ENCODE assay signal across 9 cellular contexts in genomic region chr1:159854693-159855192, GRCh38. TPM values are rescaled to one million over a fixed set of nuclear protein-coding genes. Genes with fewer than 3 reads are reported as not detected.
A peak's percentile ranks its signal among the peaks of the same experiment; 100 is the strongest.
DNase-seq lines count a peak whose midpoint lies in the region; ATAC-seq, FAIRE-seq and TF ChIP-seq lines count a peak whose summit lies in the region.
"Had no signal": no experiment of that assay in that cellular context is flagged by ENCODE, and none has a peak within 500 bp of the region (broad histone marks: within the 10 kb centered on the region; RNA-seq: fewer than 3 reads in every experiment).

No MANE protein-coding gene starts in this region.

- no peak overlapping the region for H4K5ac ChIP-seq in H1 (ENCODE audit: insufficient read length, low read depth, low read length)

- H3K4me2 ChIP-seq in H1 (ENCODE audit: insufficient read depth in 1 of 2, low read depth in 2 of 2, low read length in 2 of 2) (peak overlapping the region; percentile 59 to 90), mesenchymal stem cell (ENCODE audit: low read length, poor library complexity, severe bottlenecking) (peak overlapping the region; percentile 92)

- no peak for TF ChIP-seq CTCF in H1 (IDR thresholded peaks at IDR 0.05; ENCODE audit: control extremely low read depth in 1 of 3, insufficient read depth in 1 of 3, low read depth in 1 of 3, low read length in 3 of 3)

- no peak overlapping the region for H3K56ac ChIP-seq in H1 (replicated peaks; ENCODE audit: insufficient read length, low read depth, low read length)

- no peak overlapping the region for H2BK20ac ChIP-seq in H1 (ENCODE audit: low read length)

- H4K91ac ChIP-seq in H1 (replicated peaks; ENCODE audit: insufficient read length, low read length) (no peak overlapping the region), mesenchymal stem cell (ENCODE audit: low read length) (peak overlapping the region; percentile 92)

- 4% methylated on average over 49 of the region's 59 CpGs; no CpG with 5 or more reads in 1 of the 2 experiments for WGBS in H1 (ENCODE audit: extremely low coverage in 1 of 2, insufficient coverage in 1 of 2, insufficient read length in 1 of 2, insufficient replicate concordance in 2 of 2, low coverage in 1 of 2, low lambda C conversion rate in 2 of 2, missing lambda C conversion rate in 1 of 2), 2 experiments
- 3% methylated on average over 46 of the region's 59 CpGs for WGBS in mesenchymal stem cell

- no peak for TF ChIP-seq RAD21 in H1 (IDR thresholded peaks at IDR 0.05 in 1 of 2, conservative IDR thresholded peaks at IDR 0.05 in 1 of 2; ENCODE audit: low read depth in 2 of 2, low read length in 2 of 2)

- POLR2A ChIA-PET in H1 (lab: Charles Lee; ENCODE audit: partially characterized antibody), result no interaction called here

- FAIRE-seq in H1 (lab: Jason Lieb, UNC), result no peak
- FAIRE-seq: G401.6 had no signal

- CTCF ChIA-PET in H1 (lab: Charles Lee; ENCODE audit: partially characterized antibody), result interaction anchor here (0.7 to 8.4 kb wide), 6 partner anchors 24 to 153 kb away, joined by 3 to 107 read pairs (median 4); partner anchors contain the start of genes DUSP23 and SLAMF8

- H3K4ac ChIP-seq in H1 (replicated peaks; ENCODE audit: insufficient read length, low read depth, low read length) (no peak overlapping the region), mesenchymal stem cell (ENCODE audit: low read depth in 1 of 2, low read length in 2 of 2) (peak overlapping the region; percentile 60 to 96)

- H3K27me3 ChIP-seq in H1 (replicated peaks in 1 of 4; ENCODE audit: control insufficient read depth in 3 of 4, extremely low read depth in 1 of 4, insufficient read depth in 3 of 4, low read length in 3 of 4) (peaks cover 7 to 33% (median 24%) of the 10 kb centered on the region in 4 experiments), mesenchymal stem cell (ENCODE audit: control insufficient read depth in 1 of 2, insufficient read depth in 1 of 2, low read length in 2 of 2) (no peaks in the 10 kb centered on the region)

- no peak overlapping the region for H3K14ac ChIP-seq in H1 (ENCODE audit: insufficient read length)
- peak overlapping the region in 1 of 2 experiments; percentile 82 for H3K14ac ChIP-seq in mesenchymal stem cell (ENCODE audit: low read length in 2 of 2)

- H3K4me3 ChIP-seq in H1 (ENCODE audit: extremely low read depth in 1 of 4, insufficient read depth in 2 of 4, low read depth in 3 of 4, low read length in 4 of 4) (peak overlapping the region; percentile 38 to 84 (median 53)), mesenchymal stem cell (ENCODE audit: insufficient read depth in 1 of 2, low read depth in 1 of 2, low read length in 2 of 2) (peak overlapping the region; percentile 59 to 80)

- TF ChIP-seq POLR2A in H1 (IDR thresholded peaks at IDR 0.05; ENCODE audit: control extremely low read depth in 1 of 2, low read depth in 2 of 2, low read length in 2 of 2), result no peak

- H2BK12ac ChIP-seq in H1 (ENCODE audit: low read depth, low read length) (no peak overlapping the region), mesenchymal stem cell (ENCODE audit: low read length in 2 of 2) (peak overlapping the region in 1 of 2 experiments; percentile 84)

- H2AK5ac ChIP-seq in H1 (ENCODE audit: low read depth, low read length) (no peak overlapping the region), mesenchymal stem cell (ENCODE audit: low read length, severe bottlenecking) (no peak overlapping the region)

- H3K4me1 ChIP-seq in H1 (replicated peaks in 1 of 4; ENCODE audit: control insufficient read depth in 3 of 4, insufficient read depth in 4 of 4, low read length in 3 of 4), result no peaks in the 10 kb centered on the region
- peaks cover 22% of the 10 kb centered on the region for H3K4me1 ChIP-seq in mesenchymal stem cell (ENCODE audit: control insufficient read depth, insufficient read depth, low read depth, low read length)

- no peaks in the 10 kb centered on the region for H4K20me1 ChIP-seq in H1 (replicated peaks in 1 of 2; ENCODE audit: control insufficient read depth in 1 of 2, insufficient read depth in 2 of 2, low read length in 2 of 2)

- H2BK15ac ChIP-seq in H1 (ENCODE audit: low read length), result no peak overlapping the region
- peak overlapping the region; percentile 78 for H2BK15ac ChIP-seq in mesenchymal stem cell (ENCODE audit: low read depth, poor library complexity, severe bottlenecking)

- no peak overlapping the region for H2BK120ac ChIP-seq in H1 (replicated peaks; ENCODE audit: low read depth, low read length)
- H2BK120ac ChIP-seq in mesenchymal stem cell (ENCODE audit: low read depth, low read length), result peak overlapping the region; percentile 80

- peaks cover 10% of the 10 kb centered on the region; the same call in 1 of the 2 replicates for H3K23me2 ChIP-seq in H1 (ENCODE audit: low read depth, low read length)

- no peaks in the 10 kb centered on the region for H3K79me1 ChIP-seq in H1 (ENCODE audit: low read depth, low read length)
- H3K79me1 ChIP-seq in mesenchymal stem cell (replicated peaks; ENCODE audit: low read length, poor library complexity, severe bottlenecking), result peaks cover 5% of the 10 kb centered on the region

- H2AFZ ChIP-seq in H1 (ENCODE audit: low read length) (peak overlapping the region; percentile 38), mesenchymal stem cell (ENCODE audit: low read depth, low read length) (peak overlapping the region; percentile 79)

- H4K8ac ChIP-seq in H1 (ENCODE audit: extremely low read depth, insufficient read depth, low read length) (peak overlapping the region; percentile 45; the same call in 1 of the 2 replicates), mesenchymal stem cell (ENCODE audit: low read length) (peak overlapping the region; percentile 97)

- peak; percentile 86 for ATAC-seq in HG03103 (IDR thresholded peaks at IDR 0.05; ENCODE audit: low read depth, unreplicated experiment)

- H3K9me3 ChIP-seq in H1 (ENCODE audit: insufficient read depth in 2 of 2, low read depth in 1 of 2, low read length in 1 of 2), result no peaks in the 10 kb centered on the region; a peak in 1 of 4 replicates
- H3K9me3 ChIP-seq in mesenchymal stem cell (ENCODE audit: control insufficient read depth, low read length), result no peaks in the 10 kb centered on the region

- no peaks in the 10 kb centered on the region for H3K79me2 ChIP-seq in H1 (ENCODE audit: control insufficient read depth in 1 of 2, insufficient read depth in 2 of 2, low read length in 2 of 2)

- H2BK5ac ChIP-seq in H1 (ENCODE audit: low read depth, low read length) (no peak overlapping the region), mesenchymal stem cell (ENCODE audit: low read depth, low read length, poor library complexity, severe bottlenecking) (peak overlapping the region; percentile 76)

- H3K36me3 ChIP-seq in H1 (ENCODE audit: control insufficient read depth in 2 of 4, insufficient read depth in 4 of 4, low read length in 3 of 4) (no peaks in the 10 kb centered on the region), mesenchymal stem cell (ENCODE audit: control insufficient read depth in 1 of 2, insufficient read depth in 2 of 2, low read depth in 1 of 2, low read length in 2 of 2) (peaks cover 0 to 10% of the 10 kb centered on the region in 2 experiments)

- no peak overlapping the region for H3K27ac ChIP-seq in H1 (ENCODE audit: low read depth, low read length)
- H3K27ac ChIP-seq in mesenchymal stem cell (ENCODE audit: low read length, poor library complexity, severe bottlenecking), result peak overlapping the region; percentile 90

- no peak overlapping the region for H3K23ac ChIP-seq in H1 (ENCODE audit: insufficient read length)
- peak overlapping the region in 1 of 2 experiments; percentile 66 for H3K23ac ChIP-seq in mesenchymal stem cell (ENCODE audit: low read length in 2 of 2)

- H3K18ac ChIP-seq in H1 (ENCODE audit: extremely low read depth, low read length) (peak overlapping the region; percentile 82; the same call in 1 of the 2 replicates), mesenchymal stem cell (ENCODE audit: low read depth in 1 of 2, low read length in 2 of 2) (peak overlapping the region; percentile 91 to 98)

- no peak for TF ChIP-seq EP300 in H1 (IDR thresholded peaks at IDR 0.05; ENCODE audit: borderline replicate concordance in 1 of 2, low read depth in 2 of 2, low read length in 2 of 2)

- H3K9ac ChIP-seq in H1 (replicated peaks in 1 of 4; ENCODE audit: extremely low read depth in 1 of 4, low read depth in 3 of 4, low read length in 3 of 4), result peak overlapping the region in 1 of 4 experiments; percentile 16; a peak in 2 of 7 replicates
- peak overlapping the region; percentile 91 for H3K9ac ChIP-seq in mesenchymal stem cell (ENCODE audit: low read length)

- DNase-seq in NCI-H2081 (lab: John Stamatoyannopoulos, UW) (peak; percentile 60 to 71), NCI-H2081 treated with DMSO at 0.1 percent for 48 hours (lab: John Stamatoyannopoulos, UW) (no peak), NCI-H774 (lab: John Stamatoyannopoulos, UW) (peak; percentile 82), H1 (ENCODE audit: low read depth in 1 of 2, low spot score in 2 of 2) (peak in 1 of 2 experiments; percentile 73), mesenchymal stem cell (peak; percentile 86)
- peak; percentile 26 for DNase-seq in activated CD8-positive, alpha-beta memory T cell treated with anti-CD3 and anti-CD28 coated beads, Interleukin-2, amount 50 U/mL, for 24 hours (ENCODE audit: extremely low read depth)
- peak; percentile 60 to 69 (median 64) for DNase-seq in stimulated activated CD4-positive, alpha-beta T cell treated with anti-CD3 and anti-CD28 coated beads, TNF-alpha, amount 100 ng/mL, for 48 hours (ENCODE audit: low read depth in 3 of 3)

RNA-seq across cellular contexts. Expression of gene VSIG8, which starts 7.7 kb away (rescaled TPM):
- not detected in 2 replicates for total RNA-seq in H1 (2021; fragmentation: NEBNext Ultra II Directional; extraction: Animal tissue kit (Norgen Biotek cat#: 25700))
- not detected in 2 replicates for polyA plus RNA-seq in H1 (2011; rRNA removed)
- not detected for polyA plus RNA-seq in H1 (2011; cell fraction: cytosol; rRNA removed)
- polyA plus RNA-seq in H1 (2011; cell fraction: nucleus; rRNA removed), result not detected
- polyA plus RNA-seq in H1 (2012, experiment 1 of 2), result not detected in 4 replicates
- not detected for polyA plus RNA-seq in H1 (2012, experiment 2 of 2)
- not detected for polyA plus RNA-seq in H1 (2013, experiment 1 of 2)
- not detected for polyA plus RNA-seq in H1 (2013, experiment 2 of 2)
- polyA minus RNA-seq in H1 (2011; rRNA and poly(A)+ RNA removed), result not detected in 2 replicates
- not detected for polyA minus RNA-seq in H1 (2011; cell fraction: cytosol; rRNA and poly(A)+ RNA removed)
- not detected for polyA minus RNA-seq in H1 (2011; cell fraction: nucleus; rRNA and poly(A)+ RNA removed)
- polyA plus RNA-seq in mesenchymal stem cell (2013, experiment 1 of 2), result not detected
- polyA plus RNA-seq in mesenchymal stem cell (2013, experiment 2 of 2), result not detected

RNA-seq across cellular contexts. Expression of gene SLAMF8, which starts 28.1 kb away (rescaled TPM):
- not detected in 2 replicates for total RNA-seq in H1 (2021; fragmentation: NEBNext Ultra II Directional; extraction: Animal tissue kit (Norgen Biotek cat#: 25700))
- not detected in 2 replicates for polyA plus RNA-seq in H1 (2011; rRNA removed)
- not detected for polyA plus RNA-seq in H1 (2011; cell fraction: cytosol; rRNA removed)
- not detected for polyA plus RNA-seq in H1 (2011; cell fraction: nucleus; rRNA removed)
- 0.28 TPM in 1 of 4 replicates, not detected in the others for polyA plus RNA-seq in H1 (2012, experiment 1 of 2)
- polyA plus RNA-seq in H1 (2012, experiment 2 of 2), result not detected
- not detected for polyA plus RNA-seq in H1 (2013, experiment 1 of 2)
- polyA plus RNA-seq in H1 (2013, experiment 2 of 2), result not detected
- not detected in 2 replicates for polyA minus RNA-seq in H1 (2011; rRNA and poly(A)+ RNA removed)
- not detected for polyA minus RNA-seq in H1 (2011; cell fraction: cytosol; rRNA and poly(A)+ RNA removed)
- not detected for polyA minus RNA-seq in H1 (2011; cell fraction: nucleus; rRNA and poly(A)+ RNA removed)
- polyA plus RNA-seq in mesenchymal stem cell (2013, experiment 1 of 2), result 0.03 TPM
- polyA plus RNA-seq in mesenchymal stem cell (2013, experiment 2 of 2), result not detected

RNA-seq across cellular contexts. Expression of gene CFAP45, which starts 45.2 kb away (rescaled TPM):
- total RNA-seq in H1 (2021; fragmentation: NEBNext Ultra II Directional; extraction: Animal tissue kit (Norgen Biotek cat#: 25700)), result not detected in 2 replicates
- 0.05 and 0.11 TPM in 2 replicates for polyA plus RNA-seq in H1 (2011; rRNA removed)
- polyA plus RNA-seq in H1 (2011; cell fraction: cytosol; rRNA removed), result 0.45 TPM
- polyA plus RNA-seq in H1 (2011; cell fraction: nucleus; rRNA removed), result 0.16 TPM
- 0.16 to 0.64 TPM (median 0.36 TPM) in 4 replicates for polyA plus RNA-seq in H1 (2012, experiment 1 of 2)
- 0.31 TPM for polyA plus RNA-seq in H1 (2012, experiment 2 of 2)
- polyA plus RNA-seq in H1 (2013, experiment 1 of 2), result 0.30 TPM
- 0.31 TPM for polyA plus RNA-seq in H1 (2013, experiment 2 of 2)
- polyA minus RNA-seq in H1 (2011; rRNA and poly(A)+ RNA removed), result not detected in 2 replicates
- polyA minus RNA-seq in H1 (2011; cell fraction: cytosol; rRNA and poly(A)+ RNA removed), result not detected
- not detected for polyA minus RNA-seq in H1 (2011; cell fraction: nucleus; rRNA and poly(A)+ RNA removed)
- 0.86 TPM for polyA plus RNA-seq in mesenchymal stem cell (2013, experiment 1 of 2)
- polyA plus RNA-seq in mesenchymal stem cell (2013, experiment 2 of 2), result 0.71 TPM

RNA-seq across cellular contexts. Expression of gene FCRL6, which starts 52.6 kb away (rescaled TPM):
- not detected in 2 replicates for total RNA-seq in H1 (2021; fragmentation: NEBNext Ultra II Directional; extraction: Animal tissue kit (Norgen Biotek cat#: 25700))
- 0.08 TPM in 1 of 2 replicates, not detected in the other for polyA plus RNA-seq in H1 (2011; rRNA removed)
- polyA plus RNA-seq in H1 (2011; cell fraction: cytosol; rRNA removed), result not detected
- not detected for polyA plus RNA-seq in H1 (2011; cell fraction: nucleus; rRNA removed)
- polyA plus RNA-seq in H1 (2012, experiment 1 of 2), result not detected in 4 replicates
- polyA plus RNA-seq in H1 (2012, experiment 2 of 2), result not detected
- polyA plus RNA-seq in H1 (2013, experiment 1 of 2), result not detected
- not detected for polyA plus RNA-seq in H1 (2013, experiment 2 of 2)
- not detected in 2 replicates for polyA minus RNA-seq in H1 (2011; rRNA and poly(A)+ RNA removed)
- not detected for polyA minus RNA-seq in H1 (2011; cell fraction: cytosol; rRNA and poly(A)+ RNA removed)
- polyA minus RNA-seq in H1 (2011; cell fraction: nucleus; rRNA and poly(A)+ RNA removed), result not detected
- not detected for polyA plus RNA-seq in mesenchymal stem cell (2013, experiment 1 of 2)
- polyA plus RNA-seq in mesenchymal stem cell (2013, experiment 2 of 2), result not detected
